In genomic region chr17:62790554-62790953, GRCh38 we compare ENCODE assay signal across 13 cellular contexts. TPM values are rescaled to one million over a fixed set of nuclear protein-coding genes. Genes with fewer than 3 reads are reported as not detected.
A peak's percentile ranks its signal among the peaks of the same experiment; 100 is the strongest.
DNase-seq lines count a peak whose midpoint lies in the region; ATAC-seq, FAIRE-seq and TF ChIP-seq lines count a peak whose summit lies in the region.
"Had no signal": no experiment of that assay in that cellular context is flagged by ENCODE, and none has a peak within 500 bp of the region (broad histone marks: within the 10 kb centered on the region; RNA-seq: fewer than 3 reads in every experiment).

No MANE protein-coding gene starts in this region.

- no peak overlapping the region for H3K27ac ChIP-seq in kidney (ENCODE audit: low read depth in 2 of 2, low read length in 2 of 2)
- no peak overlapping the region for H3K27ac ChIP-seq in psoas muscle

- H3K4me1 ChIP-seq in kidney (ENCODE audit: control insufficient read depth in 1 of 2, insufficient read depth in 1 of 2, low read depth in 1 of 2, low read length in 2 of 2) (no peaks in the 10 kb centered on the region), psoas muscle (no peaks in the 10 kb centered on the region)

- 31 to 37% (median 32%) methylated on average over 7 of the region's 7 CpGs for WGBS in psoas muscle, 3 donors

- no peaks in the 10 kb centered on the region for H3K36me3 ChIP-seq in kidney (ENCODE audit: control insufficient read depth in 1 of 2, insufficient read depth in 2 of 2, low read length in 2 of 2)
- H3K36me3 ChIP-seq in psoas muscle (ENCODE audit: insufficient read depth in 1 of 2, low read depth in 1 of 2): no peaks in the 10 kb centered on the region

- H3K9me3 ChIP-seq in kidney (ENCODE audit: control insufficient read depth in 1 of 2, low read length in 2 of 2) (no peaks in the 10 kb centered on the region), psoas muscle (no peaks in the 10 kb centered on the region)

- no peaks in the 10 kb centered on the region for H3K27me3 ChIP-seq in psoas muscle (ENCODE audit: insufficient read depth in 3 of 3, low read length in 2 of 3)

- FAIRE-seq in RCC 7860 (lab: Jason Lieb, UNC) (no peak), kidney (lab: Jason Lieb, UNC) (no peak)
- FAIRE-seq: H1, islet of Langerhans had no signal

- peak; percentile 76 for DNase-seq in SIG-M5 treated with dmso at 0.1 percent for 504 hours (lab: John Stamatoyannopoulos, UW; ENCODE audit: unreplicated experiment)
- DNase-seq in SIG-M5 (lab: John Stamatoyannopoulos, UW): no peak
- peak; percentile 69 for DNase-seq in RCC 7860 (ENCODE audit: low spot score)
- peak; percentile 93 for DNase-seq in fibroblast of gingiva (ENCODE audit: low read depth)
- DNase-seq in smooth muscle cell of the brain vasculature (ENCODE audit: low read depth, low spot score): peak; percentile 20
- DNase-seq in kidney: no peak
- DNase-seq in activated CD4-positive, alpha-beta T cell treated with anti-CD3 and anti-CD28 coated beads, Interleukin-2, amount 50 U/mL, for 1 hour: no peak
- no peak for DNase-seq in psoas muscle
- DNase-seq: activated CD4-positive, alpha-beta memory T cell treated with anti-CD3 and anti-CD28 coated beads, Interleukin-2, amount 10 ng/mL, durations not matched to agents 7 days and 5 days; GF-D8 had no signal

- intact Hi-C loops in kidney (cut with DNase I) (no loop called here), psoas muscle (cut with DNase I) (no loop called here)

- TF ChIP-seq CTCF in kidney (IDR thresholded peaks at IDR 0.05; ENCODE audit: borderline replicate concordance, extremely low read depth, insufficient read depth) (no peak), psoas muscle (IDR thresholded peaks at IDR 0.05) (no peak)

- no peak overlapping the region for H3K9ac ChIP-seq in kidney (ENCODE audit: low read length in 2 of 2)

- no peak for ATAC-seq in psoas muscle
- ATAC-seq: stimulated activated effector memory CD8-positive, alpha-beta T cell treated with anti-CD3 and anti-CD28 coated beads, Interleukin-12 subunit alpha, Interleukin-12 subunit beta, amount 100 ng/mL, for 72 hours had no signal

- H3K4me3 ChIP-seq in kidney (ENCODE audit: low read length in 2 of 2) (no peak overlapping the region), psoas muscle (no peak overlapping the region)

RNA-seq across cellular contexts. Expression of gene MARCHF10, which starts 17.6 kb away (rescaled TPM):
- total RNA-seq in kidney: 0.66 TPM
- polyA plus RNA-seq in kidney (ENCODE audit: insufficient read depth, low read depth, low replicate concordance): 6.3 TPM
- total RNA-seq in psoas muscle: not detected
- under 1 TPM in 1 of 3 donors, not detected in 2; 0.01 TPM for polyA plus RNA-seq in psoas muscle
- total RNA-seq: activated CD4-positive, alpha-beta memory T cell treated with anti-CD3 and anti-CD28 coated beads, Interleukin-2, amount 10 ng/mL, durations not matched to agents 7 days and 5 days had no signal

Comparison
In these comparisons a context has a peak if more than half of its experiments do, and no peak if none do; other contexts are left out.
1. DNase-seq: peak in SIG-M5 treated with dmso at 0.1 percent for 504 hours (single experiment), RCC 7860 (single experiment), fibroblast of gingiva (single experiment) and smooth muscle cell of the brain vasculature (single experiment); none in SIG-M5 (single experiment), kidney (single experiment), activated CD4-positive, alpha-beta T cell treated with anti-CD3 and anti-CD28 coated beads, Interleukin-2, amount 50 U/mL, for 1 hour (single experiment) and psoas muscle (0 of 2).